ENCODE assay signal across 10 cellular contexts in genomic region chr15:66907826-66908502, GRCh38.
DNase-seq lines count a peak whose midpoint lies in the region; ATAC-seq and TF ChIP-seq lines count a peak whose summit lies in the region.
"Had no signal": no experiment of that assay in that cellular context is flagged by ENCODE, and none has a peak within 500 bp of the region (broad histone marks: within the 10 kb centered on the region; RNA-seq: fewer than 3 reads in every experiment).

No MANE protein-coding gene starts in this region.

- H4K20me1 ChIP-seq in MM.1S (ENCODE audit: insufficient read depth, low read length) = no peaks in the 10 kb centered on the region

- H3K4me1 Mint-ChIP-seq in brain = peaks cover 67% of the 10 kb centered on the region
- H3K4me1 Mint-ChIP-seq in activated CD8-positive, alpha-beta memory T cell treated with anti-CD3 and anti-CD28 coated beads, Interleukin-2, amount 10 ng/mL, durations not matched to agents 7 days and 5 days = peaks cover 48% of the 10 kb centered on the region

- H3K4me3 Mint-ChIP-seq in brain = peak overlapping the region in 2 of 5 experiments; percentile 8 to 64
- no peak overlapping the region for H3K4me3 Mint-ChIP-seq in activated CD8-positive, alpha-beta memory T cell treated with anti-CD3 and anti-CD28 coated beads, Interleukin-2, amount 10 ng/mL, durations not matched to agents 7 days and 5 days
- H3K4me3 Mint-ChIP-seq: activated naive CD8-positive, alpha-beta T cell treated with anti-CD3 and anti-CD28 coated beads for 36 hours had no signal

- no peaks in the 10 kb centered on the region for H3K27me3 ChIP-seq in A673 (replicated peaks; ENCODE audit: insufficient read depth, low read depth, low read length, poor library complexity)
- H3K27me3 ChIP-seq in MM.1S (replicated peaks; ENCODE audit: insufficient read depth, low read length) = no peaks in the 10 kb centered on the region

- H3F3A ChIP-seq in MM.1S (ENCODE audit: insufficient read depth, low read length) = 0 out of 2 replicates have a peak, but pooled peaks cover 4% of the 10 kb centered on the region

- H3K27me3 Mint-ChIP-seq in brain = peaks cover 14% of the 10 kb centered on the region
- peaks cover 15% of the 10 kb centered on the region for H3K27me3 Mint-ChIP-seq in activated CD8-positive, alpha-beta memory T cell treated with anti-CD3 and anti-CD28 coated beads, Interleukin-2, amount 10 ng/mL, durations not matched to agents 7 days and 5 days
- H3K27me3 Mint-ChIP-seq: activated naive CD8-positive, alpha-beta T cell treated with anti-CD3 and anti-CD28 coated beads for 36 hours had no signal

- H3K36me3 ChIP-seq in A673 (ENCODE audit: insufficient read depth, low read length, poor library complexity, severe bottlenecking) (no peaks in the 10 kb centered on the region), MM.1S (replicated peaks; ENCODE audit: insufficient read depth, low read length) (no peaks in the 10 kb centered on the region)

- H3K4me2 ChIP-seq in MM.1S (ENCODE audit: low read depth, low read length) = peak overlapping the region; percentile 46

- no peaks in the 10 kb centered on the region for H3K79me2 ChIP-seq in MM.1S (ENCODE audit: low read length)

- ATAC-seq in GM18873 (IDR thresholded peaks at IDR 0.05; ENCODE audit: low FRiP score, unreplicated experiment) = no peak
- ATAC-seq in activated CD8-positive, alpha-beta memory T cell treated with anti-CD3 and anti-CD28 coated beads, Interleukin-2, amount 10 ng/mL, durations not matched to agents 7 days and 5 days = no peak

- H3K27ac Mint-ChIP-seq in brain = peak overlapping the region; percentile 62 to 93 (median 86)
- no peak overlapping the region for H3K27ac Mint-ChIP-seq in activated CD8-positive, alpha-beta memory T cell treated with anti-CD3 and anti-CD28 coated beads, Interleukin-2, amount 10 ng/mL, durations not matched to agents 7 days and 5 days
- H3K27ac Mint-ChIP-seq: activated naive CD8-positive, alpha-beta T cell treated with anti-CD3 and anti-CD28 coated beads for 36 hours had no signal

- no peaks in the 10 kb centered on the region for H3K9me2 ChIP-seq in MM.1S (replicated peaks; ENCODE audit: insufficient read depth, low read length)

- intact Hi-C loops in A673 (cut with micrococcal nuclease; ENCODE audit: unreplicated experiment) = no loop called here

- DNase-seq in A673 (ENCODE audit: low spot score) (no peak), MM.1S (peak; percentile 20), midbrain (lab: John Stamatoyannopoulos, UW) (peak; percentile 46), RWPE1 (ENCODE audit: low spot score) (no peak), RKO (ENCODE audit: low spot score) (no peak)
- no peak for DNase-seq in activated CD8-positive, alpha-beta memory T cell treated with anti-CD3 and anti-CD28 coated beads, Interleukin-2, amount 10 ng/mL, durations not matched to agents 7 days and 5 days
- DNase-seq: activated naive CD8-positive, alpha-beta T cell treated with anti-CD3 and anti-CD28 coated beads for 36 hours; stimulated activated CD4-positive, alpha-beta T cell treated with anti-CD3 and anti-CD28 coated beads, Interleukin-4, amount 100 ng/mL, for 24 hours had no signal

- H3K27ac ChIP-seq in A673 (ENCODE audit: low read depth, low read length, poor library complexity, severe bottlenecking) (peak overlapping the region; percentile 34), MM.1S (ENCODE audit: low read length) (peak overlapping the region; percentile 15; the same call in 1 of the 2 replicates), RWPE1 (no peak overlapping the region)

- H3K4me3 ChIP-seq in A673 (ENCODE audit: low read depth, low read length, poor library complexity, severe bottlenecking) (no peak overlapping the region), MM.1S (ENCODE audit: low read length) (no peak overlapping the region)

- POLR2A ChIA-PET in A673 (lab: Charles Lee; ENCODE audit: low non-redundant PET) = no interaction called here
- POLR2A ChIA-PET in RWPE1 (lab: Yijun Ruan, JAX; ENCODE audit: low non-redundant PET) = no interaction called here

- no peaks in the 10 kb centered on the region for H3K36me3 Mint-ChIP-seq in brain
- H3K36me3 Mint-ChIP-seq in activated CD8-positive, alpha-beta memory T cell treated with anti-CD3 and anti-CD28 coated beads, Interleukin-2, amount 10 ng/mL, durations not matched to agents 7 days and 5 days = no peaks in the 10 kb centered on the region
- H3K36me3 Mint-ChIP-seq: activated naive CD8-positive, alpha-beta T cell treated with anti-CD3 and anti-CD28 coated beads for 36 hours had no signal

- no peak for TF ChIP-seq CTCF in A673 (conservative IDR thresholded peaks at IDR 0.05; ENCODE audit: low read depth, low read length)
- no peak for TF ChIP-seq CTCF in MM.1S (IDR thresholded peaks at IDR 0.05; ENCODE audit: low read length)
- no peak for TF ChIP-seq CTCF in brain (conservative IDR thresholded peaks at IDR 0.05)
- no peak for TF ChIP-seq CTCF in RWPE1 (conservative IDR thresholded peaks at IDR 0.05; ENCODE audit: low read depth)

- peaks cover 22% of the 10 kb centered on the region for H3K4me1 ChIP-seq in A673 (ENCODE audit: insufficient read depth, low read length, poor library complexity, severe bottlenecking)
- peaks cover 9% of the 10 kb centered on the region for H3K4me1 ChIP-seq in MM.1S (ENCODE audit: low read length)

- H2AFZ ChIP-seq in MM.1S (ENCODE audit: low read length) = peak overlapping the region; percentile 67

- no TSS peak for BruUV-seq in A673 (replicated peaks; lab: Mats Ljungman, UMichigan)

- H3K9me3 Mint-ChIP-seq in brain = peaks cover 0 to 2% (median 0%) of the 10 kb centered on the region in 5 experiments
- H3K9me3 Mint-ChIP-seq in activated CD8-positive, alpha-beta memory T cell treated with anti-CD3 and anti-CD28 coated beads, Interleukin-2, amount 10 ng/mL, durations not matched to agents 7 days and 5 days (ENCODE audit: low read depth) = peaks cover 2% of the 10 kb centered on the region

- CTCF ChIA-PET in A673 (lab: Charles Lee) (no interaction called here), RWPE1 (lab: Yijun Ruan, JAX) (no interaction called here)
- CTCF ChIA-PET in activated CD8-positive, alpha-beta memory T cell treated with anti-CD3 and anti-CD28 coated beads, Interleukin-2, amount 10 ng/mL, durations not matched to agents 7 days and 5 days (lab: Charles Lee) = interaction anchor here (1.1 to 1.7 kb wide), 4 partner anchors 9 to 39 kb away, joined by 3 to 4 read pairs (median 3); no protein-coding TSS in a partner anchor

- no peaks in the 10 kb centered on the region for H3K9me3 ChIP-seq in A673 (ENCODE audit: low read depth, low read length, poor library complexity, severe bottlenecking)
- H3K9me3 ChIP-seq in MM.1S (replicated peaks; ENCODE audit: insufficient read depth, low read length) = no peaks in the 10 kb centered on the region

- H3K9ac ChIP-seq in MM.1S (ENCODE audit: low read length) = no peak overlapping the region

Comparison
In these comparisons a context has a peak if more than half of its experiments do, and no peak if none do; other contexts are left out.
1. DNase-seq: peak in MM.1S (single experiment) and midbrain (single experiment); none in A673 (single experiment), RWPE1 (single experiment), RKO (single experiment) and activated CD8-positive, alpha-beta memory T cell treated with anti-CD3 and anti-CD28 coated beads, Interleukin-2, amount 10 ng/mL, durations not matched to agents 7 days and 5 days (single experiment).